In the genomic region with DNA sequence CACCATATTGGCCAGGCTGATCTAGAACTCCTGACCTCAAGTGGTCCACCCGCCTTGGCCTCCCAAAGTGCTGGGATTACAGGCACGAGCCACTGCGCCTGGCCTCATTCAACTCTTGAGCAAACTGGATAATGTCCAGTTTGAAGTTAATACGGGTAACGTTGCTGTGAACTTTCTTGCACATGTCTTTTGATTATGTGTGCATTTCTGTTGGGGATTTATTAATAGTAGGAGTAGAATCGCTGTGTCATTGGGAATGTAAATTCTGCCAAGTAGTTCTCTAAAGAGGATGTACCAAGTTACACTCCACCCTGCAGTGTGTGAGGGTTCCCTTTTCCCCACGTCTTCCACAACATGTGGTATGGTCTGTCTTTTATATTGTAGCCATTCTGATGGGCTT, we compare ENCODE assay signal across 13 cellular contexts. TPM values are rescaled to one million over a fixed set of nuclear protein-coding genes. Genes with fewer than 3 reads are reported as not detected.
DNase-seq lines count a peak whose midpoint lies in the region; ATAC-seq and TF ChIP-seq lines count a peak whose summit lies in the region.
"Had no signal": no experiment of that assay in that cellular context is flagged by ENCODE, and none has a peak within 500 bp of the region (broad histone marks: within the 10 kb centered on the region; RNA-seq: fewer than 3 reads in every experiment).

No MANE protein-coding gene starts in this region.

- H4K20me1 ChIP-seq in GM23248 (ENCODE audit: insufficient read depth): no peaks in the 10 kb centered on the region

- WGBS in GM23248 (ENCODE audit: low coverage in 1 of 2, low lambda C conversion rate in 2 of 2, missing lambda C conversion rate in 2 of 2), 2 experiments: 46 to 52% methylated on average over 7 of the region's 7 CpGs
- whole genome bisulfite sequencing in psoas muscle, 3 donors: 20 to 32% (median 24%) methylated on average over 7 of the region's 7 CpGs

- no peak for TF ChIP-seq CTCF in psoas muscle (IDR thresholded peaks at IDR 0.05)

- H3K27ac ChIP-seq in GM23248: no peak overlapping the region
- H3K27ac ChIP-seq in SK-N-MC: peak overlapping the region; percentile 54; the same call in 1 of the 2 replicates
- H3K27ac ChIP-seq in psoas muscle: peak overlapping the region; percentile 86
- H3K27ac ChIP-seq: C4-2B had no signal

- H3K4me3 ChIP-seq in GM23248 (no peak overlapping the region), SK-N-MC (no peak overlapping the region), psoas muscle (peak overlapping the region; percentile 35)

- H3K9me3 ChIP-seq in GM23248 (ENCODE audit: low read depth) (no peaks in the 10 kb centered on the region), SK-N-MC (ENCODE audit: low read depth, low read length) (no peaks in the 10 kb centered on the region), psoas muscle (no peaks in the 10 kb centered on the region)

- H3K9ac ChIP-seq in GM23248 (no peak overlapping the region), SK-N-MC (ENCODE audit: insufficient read length) (no peak overlapping the region)

- H3K36me3 ChIP-seq in GM23248 (ENCODE audit: low read depth): no peaks in the 10 kb centered on the region
- no peaks in the 10 kb centered on the region for H3K36me3 ChIP-seq in SK-N-MC (ENCODE audit: insufficient read depth, low read length)
- H3K36me3 ChIP-seq in psoas muscle (ENCODE audit: insufficient read depth in 1 of 2, low read depth in 1 of 2): no peaks in the 10 kb centered on the region

- H3F3A ChIP-seq in GM23248 (ENCODE audit: insufficient read depth): peaks cover 6% of the 10 kb centered on the region; the same call in 1 of the 2 replicates

- intact Hi-C loops in Right ventricle myocardium inferior (cut with DNase I) (loop anchor here (10.0 kb wide), 1 partner anchor 387 kb away; a partner anchor contains a TSS), psoas muscle (cut with DNase I) (loop anchor here in 1 of 2 donors (2.0 to 10.0 kb wide), 2 partner anchors 43 to 133 kb away; a partner anchor contains a TSS)

- peak; percentile 54 for DNase-seq in GM23248
- DNase-seq in SK-N-MC (ENCODE audit: low read depth, low spot score): no peak
- DNase-seq in Right ventricle myocardium inferior (ENCODE audit: missing footprints): no peak
- peak in 1 of 2 donors; percentile 81 for DNase-seq in psoas muscle
- no peak for DNase-seq in medulla oblongata (ENCODE audit: extremely low spot score)
- DNase-seq in NCI-H146 treated with DMSO at 0.1 percent for 48 hours (lab: John Stamatoyannopoulos, UW; ENCODE audit: unreplicated experiment): no peak
- DNase-seq: activated naive CD8-positive, alpha-beta T cell treated with anti-CD3 and anti-CD28 coated beads for 36 hours; cerebellar nuclear complex; PC-3; T1000 had no signal

- no peaks in the 10 kb centered on the region for H3K9me2 ChIP-seq in GM23248 (ENCODE audit: insufficient read depth)

- no peaks in the 10 kb centered on the region for H3K4me1 ChIP-seq in GM23248 (ENCODE audit: insufficient read depth)
- peaks cover 69% of the 10 kb centered on the region for H3K4me1 ChIP-seq in psoas muscle

- H3K79me2 ChIP-seq in GM23248 (ENCODE audit: insufficient read depth): no peaks in the 10 kb centered on the region

- in situ Hi-C loops in GM23248 (cut with MboI): no loop called here

- H3K4me2 ChIP-seq in GM23248 (ENCODE audit: unreplicated experiment): no peak overlapping the region

- H3K27me3 ChIP-seq in GM23248 (replicated peaks; ENCODE audit: insufficient read depth) (no peaks in the 10 kb centered on the region), psoas muscle (ENCODE audit: insufficient read depth in 3 of 3, low read length in 2 of 3) (no peaks in the 10 kb centered on the region)

- ATAC-seq in Right ventricle myocardium inferior (peak; percentile 81), psoas muscle (peak; percentile 82 to 85 (median 84)), GM18520 (IDR thresholded peaks at IDR 0.05; ENCODE audit: unreplicated experiment) (no peak), HG03196 (IDR thresholded peaks at IDR 0.05; ENCODE audit: unreplicated experiment) (no peak)
- ATAC-seq: PC-3 had no signal

- H2AFZ ChIP-seq in GM23248: no peak overlapping the region

RNA-seq across cellular contexts. Expression of a gene that starts 6.2 kb away (rescaled TPM):
- total RNA-seq in GM23248 (2014; rRNA removed; shearing (Covaris generic)): 11.1 and 13.0 TPM in 2 replicates
- polyA plus RNA-seq in GM23248 (2016; fragmentation: Nextera tagmentation; extraction: Ambion mirVana): 8.0 and 8.1 TPM in 2 replicates
- total RNA-seq in Right ventricle myocardium inferior: 82.8 TPM
- 100 to 1,000 TPM; 126 to 342 (median 215) TPM for total RNA-seq in psoas muscle
- polyA plus RNA-seq in psoas muscle: 100 to 1,000 TPM in 2 of 3 donors, 10 to 100 TPM in 1; 61.4 to 321 (median 196) TPM

Comparison
In these comparisons a context has a peak if more than half of its experiments do, and no peak if none do; other contexts are left out.
1. ATAC-seq: peak in Right ventricle myocardium inferior (single experiment) and psoas muscle (4 of 4); none in GM18520 (single experiment) and HG03196 (single experiment).